17 cellular contexts compared by ENCODE assay signal in the genomic region with DNA sequence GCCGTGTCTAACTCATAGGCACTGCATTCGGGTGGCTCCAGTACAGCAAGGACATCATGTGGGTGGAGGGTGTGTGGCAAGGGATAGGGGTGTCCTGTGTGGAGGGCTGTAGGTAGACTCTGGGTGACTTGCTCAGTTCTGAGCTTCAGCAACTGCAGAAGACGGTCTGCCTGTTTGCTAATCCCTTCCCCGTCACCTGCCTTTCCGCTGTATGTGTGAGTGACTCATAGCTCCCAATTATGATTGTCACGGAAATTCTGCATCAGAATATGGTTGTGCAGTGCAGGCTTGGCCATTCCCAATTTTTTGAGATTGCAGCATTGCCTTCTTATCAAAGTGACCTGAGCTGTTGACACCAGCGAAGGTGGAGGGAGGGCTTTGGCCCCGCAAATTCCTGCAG.
DNase-seq lines count a peak whose midpoint lies in the region; ATAC-seq, FAIRE-seq and TF ChIP-seq lines count a peak whose summit lies in the region.
"Had no signal": no experiment of that assay in that cellular context is flagged by ENCODE, and none has a peak within 500 bp of the region (broad histone marks: within the 10 kb centered on the region; RNA-seq: fewer than 3 reads in every experiment).

No MANE protein-coding gene starts in this region.

- H3K36me3 ChIP-seq in H1 (ENCODE audit: control insufficient read depth in 2 of 4, insufficient read depth in 4 of 4, low read length in 3 of 4), result no peaks in the 10 kb centered on the region

- no peak for TF ChIP-seq EP300 in H1 (IDR thresholded peaks at IDR 0.05; ENCODE audit: borderline replicate concordance in 1 of 2, low read depth in 2 of 2, low read length in 2 of 2)

- no peak overlapping the region for H2BK5ac ChIP-seq in H1 (ENCODE audit: low read depth, low read length)

- no peak overlapping the region for H2AFZ ChIP-seq in H1 (ENCODE audit: low read length)

- TF ChIP-seq RAD21 in H1 (IDR thresholded peaks at IDR 0.05 in 1 of 2, conservative IDR thresholded peaks at IDR 0.05 in 1 of 2; ENCODE audit: low read depth in 2 of 2, low read length in 2 of 2), result no peak

- POLR2A ChIA-PET in H1 (lab: Charles Lee; ENCODE audit: partially characterized antibody), result no interaction called here

- no peak overlapping the region for H3K56ac ChIP-seq in H1 (replicated peaks; ENCODE audit: insufficient read length, low read depth, low read length)

- H3K18ac ChIP-seq in H1 (ENCODE audit: extremely low read depth, low read length), result no peak overlapping the region

- no peaks in the 10 kb centered on the region; a peak in 1 of 4 replicates for H3K9me3 ChIP-seq in H1 (ENCODE audit: insufficient read depth in 2 of 2, low read depth in 1 of 2, low read length in 1 of 2)

- H3K4me1 ChIP-seq in H1 (replicated peaks in 1 of 4; ENCODE audit: control insufficient read depth in 3 of 4, insufficient read depth in 4 of 4, low read length in 3 of 4), result peaks cover 0 to 10% (median 3%) of the 10 kb centered on the region in 4 experiments; a peak in 3 of 7 replicates

- H2BK12ac ChIP-seq in H1 (ENCODE audit: low read depth, low read length), result peak overlapping the region; percentile 88; the same call in 1 of the 2 replicates

- no peak overlapping the region for H3K4me2 ChIP-seq in H1 (ENCODE audit: insufficient read depth in 1 of 2, low read depth in 2 of 2, low read length in 2 of 2)

- H3K9ac ChIP-seq in H1 (replicated peaks in 1 of 4; ENCODE audit: extremely low read depth in 1 of 4, low read depth in 3 of 4, low read length in 3 of 4), result no peak overlapping the region

- no peak for TF ChIP-seq POLR2A in H1 (IDR thresholded peaks at IDR 0.05; ENCODE audit: control extremely low read depth in 1 of 2, low read depth in 2 of 2, low read length in 2 of 2)

- H3K23me2 ChIP-seq in H1 (ENCODE audit: low read depth, low read length), result peaks cover 10% of the 10 kb centered on the region; the same call in 1 of the 2 replicates

- no peak overlapping the region for H3K4me3 ChIP-seq in H1 (ENCODE audit: extremely low read depth in 1 of 4, insufficient read depth in 2 of 4, low read depth in 3 of 4, low read length in 4 of 4)

- no peaks in the 10 kb centered on the region for H3K79me2 ChIP-seq in H1 (ENCODE audit: control insufficient read depth in 1 of 2, insufficient read depth in 2 of 2, low read length in 2 of 2)

- intact Hi-C loops in posterior vena cava (cut with DNase I) (no loop called here), sciatic nerve (cut with DNase I) (no loop called here)

- 0 out of 2 replicates have a peak overlapping the region, but pooled peaks have one; percentile 56 for H2BK20ac ChIP-seq in H1 (ENCODE audit: low read length)

- no peak overlapping the region for H3K27ac ChIP-seq in H1 (ENCODE audit: low read depth, low read length)

- H4K5ac ChIP-seq in H1 (ENCODE audit: insufficient read length, low read depth, low read length), result no peak overlapping the region

- peaks cover 0 to 4% (median 0%) of the 10 kb centered on the region in 4 experiments; a peak in 2 of 7 replicates for H3K27me3 ChIP-seq in H1 (replicated peaks in 1 of 4; ENCODE audit: control insufficient read depth in 3 of 4, extremely low read depth in 1 of 4, insufficient read depth in 3 of 4, low read length in 3 of 4)

- peaks cover 0 to 5% of the 10 kb centered on the region in 2 experiments for H4K20me1 ChIP-seq in H1 (replicated peaks in 1 of 2; ENCODE audit: control insufficient read depth in 1 of 2, insufficient read depth in 2 of 2, low read length in 2 of 2)

- H3K14ac ChIP-seq in H1 (ENCODE audit: insufficient read length), result no peak overlapping the region

- FAIRE-seq in H1 (lab: Jason Lieb, UNC), result no peak

- no peak overlapping the region for H2BK120ac ChIP-seq in H1 (replicated peaks; ENCODE audit: low read depth, low read length)

- H3K4ac ChIP-seq in H1 (replicated peaks; ENCODE audit: insufficient read length, low read depth, low read length), result no peak overlapping the region

- no peak overlapping the region for H4K91ac ChIP-seq in H1 (replicated peaks; ENCODE audit: insufficient read length, low read length)

- CTCF ChIA-PET in H1 (lab: Charles Lee; ENCODE audit: partially characterized antibody), result interaction anchor here (1.3 kb wide), 1 partner anchor 173 kb away, joined by 3 read pairs; no protein-coding TSS in a partner anchor

- no peak overlapping the region for H3K23ac ChIP-seq in H1 (ENCODE audit: insufficient read length)

- H4K8ac ChIP-seq in H1 (ENCODE audit: extremely low read depth, insufficient read depth, low read length), result no peak overlapping the region

- H2AK5ac ChIP-seq in H1 (ENCODE audit: low read depth, low read length), result no peak overlapping the region; the same call in 1 of the 2 replicates

- no peak for ATAC-seq in sciatic nerve
- ATAC-seq: PC-3 had no signal

- peak; percentile 22 for DNase-seq in HT1080 (ENCODE audit: low read depth)
- peak; percentile 43 for DNase-seq in RKO (ENCODE audit: low spot score)
- DNase-seq in H1 (ENCODE audit: low read depth in 1 of 2, low spot score in 2 of 2), result no peak
- DNase-seq in posterior vena cava (ENCODE audit: low spot score), result peak; percentile 15
- DNase-seq in SKM-1 treated with dmso at 0.1 percent for 144 hours (lab: John Stamatoyannopoulos, UW; ENCODE audit: unreplicated experiment), result no peak
- DNase-seq in sciatic nerve (ENCODE audit: low spot score), result no peak
- no peak for DNase-seq in NCI-H526 (lab: John Stamatoyannopoulos, UW)
- DNase-seq: AML-193, DMS79, IMR-90, NCI-H1092 treated with DMSO at 0.1 percent for 48 hours, NCI-H1694, NCI-H2081 treated with DMSO at 0.1 percent for 48 hours, NCI-H446 treated with DMSO at 0.1 percent for 48 hours, NCI-H774, PC-3, SW 1271 had no signal

- no peak for TF ChIP-seq CTCF in H1 (IDR thresholded peaks at IDR 0.05; ENCODE audit: control extremely low read depth in 1 of 3, insufficient read depth in 1 of 3, low read depth in 1 of 3, low read length in 3 of 3)

- no peaks in the 10 kb centered on the region; the same call in 1 of the 2 replicates for H3K79me1 ChIP-seq in H1 (ENCODE audit: low read depth, low read length)

- 94% methylated on average over 8 of the region's 8 CpGs; no CpG with 5 or more reads in 1 of the 2 experiments for WGBS in H1 (ENCODE audit: extremely low coverage in 1 of 2, insufficient coverage in 1 of 2, insufficient read length in 1 of 2, insufficient replicate concordance in 2 of 2, low coverage in 1 of 2, low lambda C conversion rate in 2 of 2, missing lambda C conversion rate in 1 of 2), 2 experiments

- peak overlapping the region; percentile 84; the same call in 1 of the 2 replicates for H2BK15ac ChIP-seq in H1 (ENCODE audit: low read length)

TF ChIP-seq in H1, 55 proteins besides CTCF, POLR2A, EP300 and RAD21 (continues in another document):
- no peak for TF ChIP-seq BRCA1 (IDR thresholded peaks at IDR 0.05; ENCODE audit: low read depth, low read length)

Comparison
In these comparisons a context has a peak if more than half of its experiments do, and no peak if none do; other contexts are left out.
1. DNase-seq: peak in HT1080 (single experiment), RKO (single experiment) and posterior vena cava (single experiment); none in H1 (0 of 2), SKM-1 treated with dmso at 0.1 percent for 144 hours (single experiment), sciatic nerve (single experiment) and NCI-H526 (0 of 2).